In genomic region chr6:125750692-125751333, GRCh38 we compare ENCODE assay signal across 10 cellular contexts. TPM values are rescaled to one million over a fixed set of nuclear protein-coding genes. Genes with fewer than 3 reads are reported as not detected.
DNase-seq lines count a peak whose midpoint lies in the region; ATAC-seq and TF ChIP-seq lines count a peak whose summit lies in the region.
"Had no signal": no experiment of that assay in that cellular context is flagged by ENCODE, and none has a peak within 500 bp of the region (broad histone marks: within the 10 kb centered on the region; RNA-seq: fewer than 3 reads in every experiment).

No MANE protein-coding gene starts in this region.

- H3K9me3 ChIP-seq in left ventricle myocardium inferior (replicated peaks) (no peaks in the 10 kb centered on the region), ascending aorta (no peaks in the 10 kb centered on the region), lower lobe of right lung (no peaks in the 10 kb centered on the region)

- H3K27me3 ChIP-seq in left ventricle myocardium inferior (ENCODE audit: low read depth) (peaks cover 15% of the 10 kb centered on the region), ascending aorta (no peaks in the 10 kb centered on the region), lower lobe of right lung (ENCODE audit: low read depth) (peaks cover 76% of the 10 kb centered on the region)

- H3K4me1 ChIP-seq in left ventricle myocardium inferior (peaks cover 53% of the 10 kb centered on the region), ascending aorta (peaks cover 5 to 21% of the 10 kb centered on the region in 2 donors), lower lobe of right lung (peaks cover 38% of the 10 kb centered on the region), urinary bladder (ENCODE audit: insufficient read depth) (no peaks in the 10 kb centered on the region)

- H3K27ac ChIP-seq in left ventricle myocardium inferior (replicated peaks) (peak overlapping the region; percentile 95), ascending aorta (peak overlapping the region; percentile 95 to 96), lower lobe of right lung (no peak overlapping the region), urinary bladder (ENCODE audit: low read depth) (no peak overlapping the region)

- WGBS in urinary bladder, result 17% methylated on average over 4 of the region's 4 CpGs

- ATAC-seq in left ventricle myocardium superior (no peak), lower lobe of right lung (no peak)
- ATAC-seq: Panc1 had no signal

- DNase-seq in left ventricle myocardium inferior, result no peak
- no peak for DNase-seq in left ventricle myocardium superior
- DNase-seq in ascending aorta (ENCODE audit: low spot score in 2 of 2), result no peak
- no peak for DNase-seq in lower lobe of right lung
- DNase-seq in LoVo (ENCODE audit: low spot score), result no peak
- DNase-seq in NCI-H2227 (lab: John Stamatoyannopoulos, UW; ENCODE audit: unreplicated experiment), result no peak
- DNase-seq in COLO829 (ENCODE audit: low spot score), result no peak

- TF ChIP-seq CTCF in left ventricle myocardium inferior (IDR thresholded peaks at IDR 0.05; ENCODE audit: borderline replicate concordance), result no peak
- TF ChIP-seq CTCF in ascending aorta (IDR thresholded peaks at IDR 0.05), result no peak
- no peak for TF ChIP-seq CTCF in lower lobe of right lung (IDR thresholded peaks at IDR 0.05)

- H3K4me3 ChIP-seq in left ventricle myocardium inferior (peak overlapping the region; percentile 79), ascending aorta (peak overlapping the region; percentile 79 to 81), lower lobe of right lung (peak overlapping the region; percentile 74), urinary bladder (ENCODE audit: low read depth, low read length) (peak overlapping the region; percentile 76)

- peaks cover 13% of the 10 kb centered on the region for H3K36me3 ChIP-seq in left ventricle myocardium inferior
- H3K36me3 ChIP-seq in ascending aorta, result no peaks in the 10 kb centered on the region
- no peaks in the 10 kb centered on the region for H3K36me3 ChIP-seq in lower lobe of right lung
- H3K36me3 ChIP-seq in urinary bladder (ENCODE audit: insufficient read depth), result no peaks in the 10 kb centered on the region

- intact Hi-C loops in left ventricle myocardium inferior (cut with micrococcal nuclease) (loop anchor here (5.0 kb wide), 1 partner anchor 439 kb away; no protein-coding TSS in a partner anchor), left ventricle myocardium superior (cut with micrococcal nuclease) (loop anchor here (5.0 kb wide), 1 partner anchor 439 kb away; no protein-coding TSS in a partner anchor), ascending aorta (cut with DNase I) (no loop called here), lower lobe of right lung (cut with DNase I) (loop anchor here (5.0 kb wide), 1 partner anchor 439 kb away; no protein-coding TSS in a partner anchor)

RNA-seq across cellular contexts. Expression of gene HEY2, which starts 1.4 kb away (rescaled TPM):
- 25.6 TPM for total RNA-seq in left ventricle myocardium inferior
- 66.8 TPM for total RNA-seq in left ventricle myocardium superior
- total RNA-seq in ascending aorta, result 0.32 TPM
- total RNA-seq in lower lobe of right lung, result 2.8 TPM
- total RNA-seq in urinary bladder, result 5.6 TPM
- 3.0 TPM for polyA plus RNA-seq in urinary bladder
- total RNA-seq: activated CD8-positive, alpha-beta memory T cell treated with anti-CD3 and anti-CD28 coated beads for 36 hours had no signal

RNA-seq across cellular contexts. Expression of gene NCOA7, which starts 39.9 kb away (rescaled TPM):
- total RNA-seq in left ventricle myocardium inferior (10.3 TPM), left ventricle myocardium superior (10.2 TPM), ascending aorta (37.4 TPM), lower lobe of right lung (64.4 TPM), urinary bladder (38.0 TPM)
- 29.4 TPM for polyA plus RNA-seq in urinary bladder

Comparison
In these comparisons a context has a peak if more than half of its experiments do, and no peak if none do; other contexts are left out.
1. H3K27ac ChIP-seq: peak in left ventricle myocardium inferior (single experiment) and ascending aorta (2 of 2); none in lower lobe of right lung (single experiment) and urinary bladder (single experiment).
2. Peak in every context shown above with its lines, with median percentiles within 50 percentile points of each other: H3K4me3 ChIP-seq.